ENCODE assay signal across 25 cellular contexts in the genomic region with DNA sequence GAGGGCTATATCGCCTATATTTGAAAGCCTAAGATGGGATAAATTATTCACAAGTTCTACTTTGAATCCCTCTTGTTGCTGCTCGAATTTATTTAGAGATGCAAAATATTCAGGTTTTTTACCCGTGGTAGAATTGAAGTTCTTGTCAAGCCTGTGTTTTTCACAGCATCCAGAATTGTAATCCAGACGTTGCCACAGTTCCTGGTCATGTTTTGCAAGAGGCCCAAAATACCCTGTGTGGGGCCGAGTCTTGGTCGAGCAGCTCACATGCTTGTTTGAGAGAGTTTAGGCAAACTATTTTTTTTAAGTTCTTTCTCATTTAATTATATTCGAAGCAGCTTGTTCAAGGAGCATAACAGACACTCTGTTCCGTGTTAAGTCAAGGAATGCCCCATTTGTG.
DNase-seq lines count a peak whose midpoint lies in the region; ATAC-seq, FAIRE-seq and TF ChIP-seq lines count a peak whose summit lies in the region.
"Had no signal": no experiment of that assay in that cellular context is flagged by ENCODE, and none has a peak within 500 bp of the region (broad histone marks: within the 10 kb centered on the region; RNA-seq: fewer than 3 reads in every experiment).

No MANE protein-coding gene starts in this region.

- no peak for ATAC-seq in GM21786 (IDR thresholded peaks at IDR 0.05; ENCODE audit: unreplicated experiment)
- ATAC-seq: A549; activated CD4-positive, alpha-beta T cell treated with anti-CD3 and anti-CD28 coated beads for 36 hours; body of pancreas; heart left ventricle; left lobe of liver; stimulated activated memory B cell treated with anti-CD40 and anti-IgM and Interleukin-4, amounts not matched to agents 10 μg/mL and 1 μg/mL and 100 μg/mL, for 72 hours had no signal

- DNase-seq in SIG-M5 treated with dmso at 0.1 percent for 504 hours (lab: John Stamatoyannopoulos, UW; ENCODE audit: unreplicated experiment) (peak; percentile 36), SIG-M5 (lab: John Stamatoyannopoulos, UW) (no peak), astrocyte of the hippocampus (ENCODE audit: low read depth, low spot score) (peak; percentile 46), islet precursor cell (peak; percentile 66), erythroblast (lab: John Stamatoyannopoulos, UW) (no peak), HTR-8/SVneo (ENCODE audit: insufficient read length, low spot score) (no peak), NCI-H510A treated with DMSO at 0.1 percent for 48 hours (lab: John Stamatoyannopoulos, UW) (no peak)
- DNase-seq: activated CD4-positive, alpha-beta T cell treated with anti-CD3 and anti-CD28 coated beads for 36 hours; activated naive CD4-positive, alpha-beta T cell treated with anti-CD3 and anti-CD28 coated beads, Interleukin-2, amount 10 ng/mL, durations not matched to agents 7 days and 5 days; body of pancreas; DMS153; esophagus squamous epithelium; heart left ventricle; IMR-90; NCI-H1092; NCI-H2171 treated with DMSO at 0.1 percent for 48 hours; NK-92 treated with Interleukin-12 subunit alpha and Interleukin-12 subunit beta, amount 100 ng/mL, for 24 hours; SHP77 treated with DMSO at 0.1 percent for 48 hours; stimulated activated CD4-positive, alpha-beta T cell treated with anti-CD3 and anti-CD28 coated beads, Interleukin-12 subunit alpha, Interleukin-12 subunit beta, amount 100 ng/mL, for 4 hours; T1000; transverse colon had no signal

- FAIRE-seq in HTR-8/SVneo (lab: Jason Lieb, UNC), result no peak
- FAIRE-seq: A549 had no signal

- TF ChIP-seq POLR2A in erythroblast (IDR thresholded peaks at IDR 0.05; ENCODE audit: low read length), result no peak

Comparison
In these comparisons a context has a peak if more than half of its experiments do, and no peak if none do; other contexts are left out.
1. DNase-seq: peak in SIG-M5 treated with dmso at 0.1 percent for 504 hours (single experiment), astrocyte of the hippocampus (single experiment) and islet precursor cell (single experiment); none in SIG-M5 (single experiment), erythroblast (0 of 2), HTR-8/SVneo (single experiment) and NCI-H510A treated with DMSO at 0.1 percent for 48 hours (single experiment).